11 cellular contexts compared by ENCODE assay signal in the genomic region with DNA sequence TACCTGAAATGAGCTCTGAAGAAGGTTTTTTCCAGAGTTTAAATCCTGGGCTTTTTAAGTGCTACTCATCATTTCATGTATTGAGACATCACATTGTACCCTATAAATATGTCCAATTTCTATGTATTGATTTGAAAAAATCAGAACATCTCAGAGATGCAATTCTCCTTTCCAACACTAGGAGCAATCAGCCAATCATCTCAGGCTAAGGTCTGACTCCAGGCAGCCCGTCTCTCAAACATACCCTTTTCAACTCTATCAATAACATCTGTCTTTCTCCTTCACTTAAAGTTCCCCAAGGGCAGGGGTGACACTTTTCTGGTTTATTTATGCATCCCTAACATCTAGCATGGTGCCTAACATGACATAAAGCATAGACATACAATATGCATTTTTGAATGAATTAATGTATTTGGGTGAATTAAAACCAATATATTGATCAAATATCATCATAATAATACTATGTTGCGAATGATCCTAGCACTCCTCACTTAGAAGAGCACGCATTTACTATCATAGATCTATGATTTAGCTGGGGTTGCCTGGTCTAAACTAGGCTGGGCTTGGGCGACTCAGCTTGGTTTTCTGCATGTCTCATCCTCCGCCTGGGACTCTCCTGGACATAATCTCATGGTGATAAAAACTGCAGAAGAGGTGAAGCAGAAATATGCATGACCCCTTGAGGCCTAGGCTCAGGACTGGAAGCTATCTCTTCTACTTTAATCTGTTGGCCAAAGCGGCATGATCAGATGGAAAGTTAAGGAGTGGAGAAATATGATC. TPM values are rescaled to one million over a fixed set of nuclear protein-coding genes. Genes with fewer than 3 reads are reported as not detected.
DNase-seq lines count a peak whose midpoint lies in the region; ATAC-seq and TF ChIP-seq lines count a peak whose summit lies in the region.
"Had no signal": no experiment of that assay in that cellular context is flagged by ENCODE, and none has a peak within 500 bp of the region (broad histone marks: within the 10 kb centered on the region; RNA-seq: fewer than 3 reads in every experiment).

No MANE protein-coding gene starts in this region.

- peaks cover 0 to 9% of the 10 kb centered on the region in 2 donors for H3K36me3 Mint-ChIP-seq in activated naive CD4-positive, alpha-beta T cell treated with anti-CD3 and anti-CD28 coated beads, Interleukin-2, amount 50 U/mL, for 72 hours
- peaks cover 6% of the 10 kb centered on the region for H3K36me3 Mint-ChIP-seq in stimulated activated effector memory CD8-positive, alpha-beta T cell treated with anti-CD3 and anti-CD28 coated beads, Interleukin-12 subunit alpha, Interleukin-12 subunit beta, amount 100 ng/mL, for 72 hours

- no peak for DNase-seq in activated naive CD4-positive, alpha-beta T cell treated with anti-CD3 and anti-CD28 coated beads, Interleukin-2, amount 50 U/mL, for 72 hours (ENCODE audit: low spot score in 2 of 2)
- DNase-seq in activated naive CD4-positive, alpha-beta T cell treated with anti-CD3 and anti-CD28 coated beads, Interleukin-2, amount 50 U/mL, for 16 hours, result no peak
- no peak for DNase-seq in OCI-LY7 (ENCODE audit: low spot score)
- DNase-seq in epithelial cell of proximal tubule (ENCODE audit: low read depth), result no peak
- DNase-seq in stimulated activated effector memory CD8-positive, alpha-beta T cell treated with anti-CD3 and anti-CD28 coated beads, Interleukin-12 subunit alpha, Interleukin-12 subunit beta, amount 100 ng/mL, for 72 hours (ENCODE audit: low spot score in 2 of 2), result no peak
- DNase-seq in stimulated activated CD4-positive, alpha-beta T cell treated with anti-CD3 and anti-CD28 coated beads, Interleukin-2, amount 100 ng/mL, for 48 hours, result no peak
- DNase-seq in GF-D8 (lab: John Stamatoyannopoulos, UW), result no peak
- DNase-seq in SHP77 (lab: John Stamatoyannopoulos, UW), result no peak
- DNase-seq: anterior cingulate cortex, mesendoderm had no signal

- H3K4me2 ChIP-seq in OCI-LY7 (ENCODE audit: low read length), result no peak overlapping the region

- no peak overlapping the region for H2AFZ ChIP-seq in OCI-LY7 (ENCODE audit: low read length)

- peaks cover 2% of the 10 kb centered on the region; the same call in 1 of the 2 replicates for H4K20me1 ChIP-seq in OCI-LY7 (ENCODE audit: insufficient read depth, low read length)

- POLR2A ChIA-PET in OCI-LY7 (lab: Charles Lee), result no interaction called here

- H3K4me1 ChIP-seq in OCI-LY7 (ENCODE audit: insufficient read depth, low read length, poor library complexity, severe bottlenecking), result no peaks in the 10 kb centered on the region

- H3K4me3 Mint-ChIP-seq in stimulated activated effector memory CD8-positive, alpha-beta T cell treated with anti-CD3 and anti-CD28 coated beads, Interleukin-12 subunit alpha, Interleukin-12 subunit beta, amount 100 ng/mL, for 72 hours, result no peak overlapping the region
- H3K4me3 Mint-ChIP-seq: B cell had no signal

- H3K27ac ChIP-seq in OCI-LY7 (ENCODE audit: low read depth, low read length, poor library complexity, severe bottlenecking), result no peak overlapping the region

- intact Hi-C loops in OCI-LY7 (cut with micrococcal nuclease; ENCODE audit: unreplicated experiment), result no loop called here

- ATAC-seq in activated naive CD4-positive, alpha-beta T cell treated with anti-CD3 and anti-CD28 coated beads, Interleukin-2, amount 50 U/mL, for 72 hours, result peak; percentile 60 to 64
- ATAC-seq in stimulated activated effector memory CD8-positive, alpha-beta T cell treated with anti-CD3 and anti-CD28 coated beads, Interleukin-12 subunit alpha, Interleukin-12 subunit beta, amount 100 ng/mL, for 72 hours, result peak; percentile 61

- no peak overlapping the region for H3K27ac Mint-ChIP-seq in activated naive CD4-positive, alpha-beta T cell treated with anti-CD3 and anti-CD28 coated beads, Interleukin-2, amount 50 U/mL, for 72 hours
- no peak overlapping the region for H3K27ac Mint-ChIP-seq in stimulated activated effector memory CD8-positive, alpha-beta T cell treated with anti-CD3 and anti-CD28 coated beads, Interleukin-12 subunit alpha, Interleukin-12 subunit beta, amount 100 ng/mL, for 72 hours
- H3K27ac Mint-ChIP-seq: B cell had no signal

- no peaks in the 10 kb centered on the region for H3K79me2 ChIP-seq in OCI-LY7 (ENCODE audit: insufficient read depth, low read depth, low read length)

- no peaks in the 10 kb centered on the region for H3K9me2 ChIP-seq in OCI-LY7 (ENCODE audit: insufficient read depth, low read length)

- no TSS peak for BruUV-seq in OCI-LY7 (replicated peaks; lab: Mats Ljungman, UMichigan)

- no peak overlapping the region for H3K4me3 ChIP-seq in OCI-LY7 (ENCODE audit: low read depth, low read length, poor library complexity, severe bottlenecking)
- H3K4me3 ChIP-seq in epithelial cell of proximal tubule (ENCODE audit: low read depth, low read length), result no peak overlapping the region

- H3K9me3 ChIP-seq in OCI-LY7 (ENCODE audit: low read length), result no peaks in the 10 kb centered on the region

- H3K36me3 ChIP-seq in OCI-LY7 (ENCODE audit: insufficient read depth, low read length), result no peaks in the 10 kb centered on the region

- H3K4me1 Mint-ChIP-seq in stimulated activated effector memory CD8-positive, alpha-beta T cell treated with anti-CD3 and anti-CD28 coated beads, Interleukin-12 subunit alpha, Interleukin-12 subunit beta, amount 100 ng/mL, for 72 hours, result no peaks in the 10 kb centered on the region
- H3K4me1 Mint-ChIP-seq: B cell had no signal

- H3K9me3 Mint-ChIP-seq in activated naive CD4-positive, alpha-beta T cell treated with anti-CD3 and anti-CD28 coated beads, Interleukin-2, amount 50 U/mL, for 72 hours, result peaks cover 4 to 5% of the 10 kb centered on the region in 2 donors
- H3K9me3 Mint-ChIP-seq in stimulated activated effector memory CD8-positive, alpha-beta T cell treated with anti-CD3 and anti-CD28 coated beads, Interleukin-12 subunit alpha, Interleukin-12 subunit beta, amount 100 ng/mL, for 72 hours, result peaks cover 12% of the 10 kb centered on the region

- CTCF ChIA-PET in OCI-LY7 (lab: Charles Lee; ENCODE audit: unreplicated experiment), result no interaction called here

- TF ChIP-seq CTCF in OCI-LY7 (conservative IDR thresholded peaks at IDR 0.05; ENCODE audit: low read length) (peak; percentile 53), epithelial cell of proximal tubule (conservative IDR thresholded peaks at IDR 0.05; ENCODE audit: low read depth, low read length) (peak; percentile 41)

RNA-seq across cellular contexts. Expression of gene CDH11, which starts 5.2 kb away (rescaled TPM):
- not detected for total RNA-seq in activated naive CD4-positive, alpha-beta T cell treated with anti-CD3 and anti-CD28 coated beads, Interleukin-2, amount 50 U/mL, for 72 hours
- not detected in 2 replicates for total RNA-seq in OCI-LY7 (2014; rRNA removed; shearing (Covaris generic))
- total RNA-seq in OCI-LY7 (2022) (not detected in 2 replicates), epithelial cell of proximal tubule (5.8 and 22.9 TPM in 2 replicates)
- total RNA-seq: B cell had no signal
